7 cellular contexts compared by ENCODE assay signal in the genomic region with DNA sequence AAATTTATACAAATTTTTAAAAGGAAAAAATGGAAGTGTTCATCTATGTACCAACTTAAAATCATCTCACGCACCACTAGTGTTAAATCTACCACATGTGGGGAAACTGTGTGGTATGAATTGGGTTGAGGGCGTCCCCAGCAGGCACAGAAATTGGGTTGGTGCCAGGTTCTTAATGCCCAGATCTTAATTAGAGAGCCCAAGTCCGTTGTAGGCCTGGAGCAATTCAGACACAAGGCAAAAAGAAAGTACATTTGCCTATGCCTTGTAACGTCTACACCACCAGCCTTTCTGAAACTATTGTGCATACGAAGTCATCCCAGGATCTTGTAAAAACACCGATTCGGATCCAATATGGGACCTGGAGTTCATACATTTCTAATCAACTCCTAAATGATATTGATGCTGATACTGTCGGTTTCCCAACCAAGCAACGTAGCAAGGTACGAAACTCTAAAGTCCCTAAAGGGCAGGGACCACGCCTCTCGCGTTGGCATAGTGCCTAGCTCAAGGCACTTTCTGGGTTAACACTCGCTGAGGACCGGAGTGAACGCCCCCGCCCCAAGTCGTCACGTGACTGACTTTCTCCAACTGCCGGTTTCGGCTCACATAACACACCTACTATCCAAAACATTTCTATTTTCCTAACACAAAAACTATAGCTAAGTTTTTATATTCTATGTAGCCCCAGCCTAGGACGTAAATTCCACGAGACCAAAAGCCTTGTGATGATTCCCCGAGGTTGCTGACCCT.
DNase-seq lines count a peak whose midpoint lies in the region; ATAC-seq and FAIRE-seq lines count a peak whose summit lies in the region.

No MANE protein-coding gene starts in this region.

- peak; percentile 29 for ATAC-seq in HG02981 (IDR thresholded peaks at IDR 0.05; ENCODE audit: unreplicated experiment)
- ATAC-seq in activated CD4-positive, CD25-positive, alpha-beta regulatory T cell treated with anti-CD3 and anti-CD28 coated beads, Interleukin-2, amount 50 U/mL, for 24 hours, result peak; percentile 49 to 57

- DNase-seq in GM18507 (ENCODE audit: extremely low spot score, insufficient read length, low read depth) (peak; percentile 11), NCI-H2196 (lab: John Stamatoyannopoulos, UW; ENCODE audit: unreplicated experiment) (peak; percentile 75), cerebellar cortex (ENCODE audit: low spot score) (peak; percentile 79)
- DNase-seq in stimulated activated CD4-positive, alpha-beta T cell treated with anti-CD3 and anti-CD28 coated beads, Interleukin-2, amount 100 ng/mL, for 24 hours, result peak; percentile 76 to 80

- FAIRE-seq in GM18507 (lab: Jason Lieb, UNC), result peak; percentile 56

- peak overlapping the region; percentile 100 for H3K27ac ChIP-seq in layer of hippocampus (ENCODE audit: low read depth, low read length)

- H3K27me3 ChIP-seq in layer of hippocampus (ENCODE audit: control insufficient read depth, insufficient read depth, low read length), result no peaks in the 10 kb centered on the region

Comparison
In these comparisons a context has a peak if more than half of its experiments do, and no peak if none do; other contexts are left out.
1. Peak in every context shown above with its lines: DNase-seq, ATAC-seq and H3K27ac ChIP-seq.
2. DNase-seq: peak in every context shown above with its lines; median percentile 79 in cerebellar cortex; 78 in stimulated activated CD4-positive, alpha-beta T cell treated with anti-CD3 and anti-CD28 coated beads, Interleukin-2, amount 100 ng/mL, for 24 hours; 75 in NCI-H2196; 11 in GM18507.